Comparison of ENCODE assay signal across 7 cellular contexts in the genomic region with DNA sequence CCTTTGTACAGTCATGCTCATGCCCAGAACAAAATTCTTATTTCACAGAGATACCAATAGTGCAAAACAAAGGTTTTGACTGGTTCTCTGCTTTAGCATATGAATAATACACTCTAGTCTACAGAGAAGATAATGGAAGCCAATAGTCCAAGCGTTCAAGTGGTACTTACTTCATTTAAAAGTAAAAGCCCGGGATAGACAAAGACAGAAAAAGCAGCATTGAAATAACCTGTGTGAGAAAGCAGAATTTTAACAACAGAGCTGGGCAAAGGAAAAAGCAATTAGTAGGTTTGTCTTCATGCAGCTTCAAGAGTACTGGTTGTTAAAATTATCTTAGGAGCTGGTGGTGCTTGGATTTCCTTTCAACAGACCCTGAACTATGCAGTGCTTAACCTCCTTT.
"Had no signal": no experiment of that assay in that cellular context is flagged by ENCODE, and none has a peak within 500 bp of the region (broad histone marks: within the 10 kb centered on the region; RNA-seq: fewer than 3 reads in every experiment).

No MANE protein-coding gene starts in this region.

- DNase-seq: GM23248, GOT3, H7, HCEC 1CT had no signal

- H3K27ac Mint-ChIP-seq: IgD-negative memory B cell had no signal

- H3K36me3 Mint-ChIP-seq: IgD-negative memory B cell had no signal

- H2AFZ ChIP-seq: GM23248 had no signal

- H3K27ac ChIP-seq: GM23248, HL-60 had no signal

- H3K9ac ChIP-seq: GM23248 had no signal

- H3K4me3 ChIP-seq: GM23248 had no signal

- ATAC-seq: HepG2 had no signal

- H3K4me3 Mint-ChIP-seq: IgD-negative memory B cell had no signal
